ENCODE assay signal across 7 cellular contexts in genomic region chr5:152144556-152144955, GRCh38.
"Had no signal": no experiment of that assay in that cellular context is flagged by ENCODE, and none has a peak within 500 bp of the region (broad histone marks: within the 10 kb centered on the region; RNA-seq: fewer than 3 reads in every experiment).

No MANE protein-coding gene starts in this region.

- H3K4me1 Mint-ChIP-seq: H9 had no signal

- H3K4me2 ChIP-seq: GM23338 had no signal

- H3K9me3 Mint-ChIP-seq: GM23338, H9, IgD-negative memory B cell had no signal

- H3K36me3 Mint-ChIP-seq: IgD-negative memory B cell had no signal

- H3K4me3 ChIP-seq: GM23338 had no signal

- H3K27ac Mint-ChIP-seq: GM23338, H9, IgD-negative memory B cell had no signal

- DNase-seq: H9, HCEC 1CT, KBM-7 had no signal

- ATAC-seq: GM23338, HepG2 had no signal

- H3K27ac ChIP-seq: HL-60 had no signal

- H2AFZ ChIP-seq: GM23338 had no signal

- H3K4me3 Mint-ChIP-seq: GM23338, H9, IgD-negative memory B cell had no signal
